8 cellular contexts compared by ENCODE assay signal in the genomic region with DNA sequence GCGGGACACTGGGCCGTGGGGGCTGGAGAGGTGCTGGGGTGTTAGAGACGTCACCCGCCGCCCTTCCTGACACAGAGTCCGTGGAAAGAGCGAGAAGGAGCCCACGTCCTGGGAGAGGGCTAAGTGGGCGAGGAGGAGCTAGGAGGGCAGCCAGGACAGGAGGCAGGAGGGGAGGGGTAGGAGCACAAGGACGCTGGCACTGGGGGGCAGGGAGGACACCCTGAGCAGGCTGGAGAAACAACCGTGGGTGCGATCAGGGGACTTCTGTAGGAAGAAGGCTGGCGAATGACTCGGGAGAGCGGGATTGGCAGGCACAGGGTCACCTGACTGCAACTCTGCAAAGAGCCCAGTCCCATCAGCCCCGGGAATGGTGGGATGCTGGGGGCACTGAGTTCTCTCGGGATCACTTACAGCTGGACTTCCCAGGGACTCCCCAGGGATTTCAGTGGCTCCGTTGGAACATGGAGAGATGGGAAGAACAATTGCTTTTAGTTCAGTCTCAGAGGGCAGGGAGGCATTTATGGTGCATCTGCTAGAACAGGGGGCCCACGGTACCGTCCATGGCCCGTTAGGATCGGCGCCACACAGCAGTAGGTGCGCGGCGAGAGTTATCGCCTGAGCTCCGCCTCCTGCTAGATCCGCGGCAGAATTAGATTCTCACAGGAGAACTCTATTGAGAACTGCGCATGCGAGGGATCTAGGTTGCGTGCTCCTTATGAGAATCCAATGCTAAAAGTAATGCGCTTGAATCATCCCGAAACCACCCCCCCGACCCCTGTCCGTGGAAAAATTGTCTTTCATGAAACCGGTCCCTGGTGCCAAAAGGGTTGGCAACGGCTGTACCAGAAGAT. TPM values are rescaled to one million over a fixed set of nuclear protein-coding genes. Genes with fewer than 3 reads are reported as not detected.
DNase-seq lines count a peak whose midpoint lies in the region; ATAC-seq lines count a peak whose summit lies in the region.

No MANE protein-coding gene starts in this region.

- no peak for ATAC-seq in central memory CD8-positive, alpha-beta T cell (replicated peaks; ENCODE audit: extremely low read depth, poor library complexity, severe bottlenecking)
- ATAC-seq in GM21619 (IDR thresholded peaks at IDR 0.05; ENCODE audit: unreplicated experiment) (no peak), GM18907 (IDR thresholded peaks at IDR 0.05; ENCODE audit: unreplicated experiment) (no peak), HG03196 (IDR thresholded peaks at IDR 0.05; ENCODE audit: unreplicated experiment) (no peak)

- no peaks in the 10 kb centered on the region for H3K9me3 Mint-ChIP-seq in central memory CD8-positive, alpha-beta T cell

- H3K36me3 Mint-ChIP-seq in central memory CD8-positive, alpha-beta T cell (ENCODE audit: insufficient read depth): peaks cover 15% of the 10 kb centered on the region

- H3K27ac Mint-ChIP-seq in central memory CD8-positive, alpha-beta T cell (ENCODE audit: low read depth): peak overlapping the region; percentile 3

- peak overlapping the region; percentile 54 for H3K4me3 Mint-ChIP-seq in central memory CD8-positive, alpha-beta T cell

- peaks cover 22% of the 10 kb centered on the region for H3K4me1 Mint-ChIP-seq in central memory CD8-positive, alpha-beta T cell

- DNase-seq in DMS53 (lab: John Stamatoyannopoulos, UW) (peak; percentile 68), NCI-H2227 (lab: John Stamatoyannopoulos, UW; ENCODE audit: unreplicated experiment) (peak; percentile 78), mucosa of gallbladder (ENCODE audit: low spot score) (peak; percentile 17), HK-2 (ENCODE audit: unreplicated experiment) (no peak)
- no peak for DNase-seq in central memory CD8-positive, alpha-beta T cell (ENCODE audit: low spot score in 2 of 2)

- peaks cover 17% of the 10 kb centered on the region for H3K27me3 Mint-ChIP-seq in central memory CD8-positive, alpha-beta T cell

RNA-seq across cellular contexts. Expression of gene UBR7, which starts 24.3 kb away (rescaled TPM):
- total RNA-seq in mucosa of gallbladder: 17.8 TPM

RNA-seq across cellular contexts. Expression of gene GON7, which starts 24.5 kb away (rescaled TPM):
- total RNA-seq in mucosa of gallbladder: 12.3 TPM

RNA-seq across cellular contexts. Expression of gene LYSET, which starts 46.2 kb away (rescaled TPM):
- total RNA-seq in mucosa of gallbladder: 30.6 TPM

RNA-seq across cellular contexts. Expression of gene MOAP1, which starts 46.7 kb away (rescaled TPM):
- 46.2 TPM for total RNA-seq in mucosa of gallbladder

Comparison
In these comparisons a context has a peak if more than half of its experiments do, and no peak if none do; other contexts are left out.
1. DNase-seq: peak in DMS53 (single experiment), NCI-H2227 (single experiment) and mucosa of gallbladder (single experiment); none in central memory CD8-positive, alpha-beta T cell (0 of 2) and HK-2 (single experiment).